ENCODE assay signal across 22 cellular contexts in the genomic region with DNA sequence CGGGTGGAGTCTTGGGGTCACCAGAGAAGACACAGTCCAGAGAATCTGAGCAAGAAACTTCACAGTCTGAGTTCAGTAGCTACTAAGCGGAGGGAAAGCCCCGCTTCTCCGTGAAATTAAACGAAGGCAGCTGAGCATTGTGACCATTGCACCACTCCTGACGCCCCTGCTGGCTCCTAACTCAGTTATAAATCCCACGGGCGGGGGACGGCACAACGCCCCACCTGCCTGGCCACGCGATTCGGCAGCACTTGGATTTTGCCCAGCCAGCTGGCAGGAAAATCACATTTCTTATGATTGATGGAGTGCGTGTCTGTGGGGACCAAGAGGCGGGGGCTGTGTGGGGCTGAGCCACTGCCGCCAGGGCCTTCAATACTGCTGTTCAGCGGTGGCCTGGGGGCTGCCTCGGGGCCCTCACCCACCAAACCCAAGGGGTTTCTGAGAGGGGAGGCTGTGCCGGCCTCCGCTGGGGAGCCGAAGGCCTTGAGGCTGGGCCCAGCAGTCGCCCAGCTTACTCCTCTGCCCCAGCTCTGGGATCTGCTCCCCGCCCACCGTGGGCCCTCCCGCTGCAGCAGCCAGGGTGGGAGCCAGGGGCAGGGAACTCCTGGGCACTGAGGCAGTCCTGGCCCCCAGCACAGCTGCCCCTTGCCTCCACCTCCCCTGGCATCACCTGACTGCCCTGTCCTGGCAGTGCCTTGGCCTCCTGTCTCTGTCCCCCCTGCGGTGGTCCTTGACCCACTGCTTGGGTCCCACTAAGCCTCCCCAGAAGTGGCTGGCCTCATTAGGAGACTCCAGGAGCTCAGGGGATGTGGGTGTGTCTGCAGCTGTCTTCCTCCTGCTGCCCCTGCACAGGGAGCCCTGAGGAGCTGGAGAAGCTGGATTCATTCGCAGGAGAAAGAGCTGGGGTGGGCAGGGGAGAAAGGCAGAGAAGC. TPM values are rescaled to one million over a fixed set of nuclear protein-coding genes. Genes with fewer than 3 reads are reported as not detected.
"Had no signal": no experiment of that assay in that cellular context is flagged by ENCODE, and none has a peak within 500 bp of the region (broad histone marks: within the 10 kb centered on the region; RNA-seq: fewer than 3 reads in every experiment).

No MANE protein-coding gene starts in this region.

- ATAC-seq: pancreas, sciatic nerve had no signal

- H3K36me3 Mint-ChIP-seq: activated naive CD4-positive, alpha-beta T cell treated with anti-CD3 and anti-CD28 coated beads, Interleukin-2, amount 10 ng/mL, durations not matched to agents 7 days and 5 days; stimulated activated memory B cell treated with anti-CD40 and anti-IgM and Interleukin-4, amounts not matched to agents 10 μg/mL and 1 μg/mL and 100 μg/mL, for 72 hours had no signal

- H3K4me3 ChIP-seq: colonic mucosa, left ventricle myocardium inferior, pancreas, thoracic aorta, upper lobe of left lung had no signal

- H3K27ac Mint-ChIP-seq: activated naive CD4-positive, alpha-beta T cell treated with anti-CD3 and anti-CD28 coated beads, Interleukin-2, amount 10 ng/mL, durations not matched to agents 7 days and 5 days; stimulated activated memory B cell treated with anti-CD40 and anti-IgM and Interleukin-4, amounts not matched to agents 10 μg/mL and 1 μg/mL and 100 μg/mL, for 72 hours had no signal

- H3K27ac ChIP-seq: colonic mucosa, left ventricle myocardium inferior, pancreas, thoracic aorta, upper lobe of left lung had no signal

- H3K4me3 Mint-ChIP-seq: activated naive CD4-positive, alpha-beta T cell treated with anti-CD3 and anti-CD28 coated beads, Interleukin-2, amount 10 ng/mL, durations not matched to agents 7 days and 5 days; central memory CD8-positive, alpha-beta T cell; stimulated activated memory B cell treated with anti-CD40 and anti-IgM and Interleukin-4, amounts not matched to agents 10 μg/mL and 1 μg/mL and 100 μg/mL, for 72 hours had no signal

- DNase-seq: activated CD4-positive, alpha-beta T cell treated with anti-CD3 and anti-CD28 coated beads, Interleukin-2, amount 50 U/mL, for 1 hour; activated CD4-positive, CD25-positive, alpha-beta regulatory T cell treated with anti-CD3 and anti-CD28 coated beads, Interleukin-2, amount 50 U/mL, for 72 hours; activated CD8-positive, alpha-beta memory T cell treated with anti-CD3 and anti-CD28 coated beads, Interleukin-2, amount 50 U/mL, for 4 hours; activated effector memory CD4-positive, alpha-beta T cell treated with Interleukin-2 at 50 U/mL for 16 hours; activated naive CD4-positive, alpha-beta T cell treated with anti-CD3 and anti-CD28 coated beads, Interleukin-2, amount 10 ng/mL, durations not matched to agents 7 days and 5 days; activated T-cell treated with anti-CD3 and anti-CD28 coated beads, Interleukin-2, amount 50 U/mL, for 48 hours; aorta; colonic mucosa; erythroblast; foreskin melanocyte; glutamatergic neuron; hippocampal formation; left ventricle myocardium inferior; mammary epithelial cell; stimulated activated CD4-positive, alpha-beta T cell treated with anti-CD3 and anti-CD28 coated beads, Interleukin-4, amount 100 ng/mL, for 4 hours; upper lobe of left lung had no signal

- H3K4me1 ChIP-seq: colonic mucosa, left ventricle myocardium inferior, pancreas, upper lobe of left lung had no signal

- H3K4me1 Mint-ChIP-seq: activated naive CD4-positive, alpha-beta T cell treated with anti-CD3 and anti-CD28 coated beads, Interleukin-2, amount 10 ng/mL, durations not matched to agents 7 days and 5 days; central memory CD8-positive, alpha-beta T cell; stimulated activated memory B cell treated with anti-CD40 and anti-IgM and Interleukin-4, amounts not matched to agents 10 μg/mL and 1 μg/mL and 100 μg/mL, for 72 hours had no signal

- H3K9me3 Mint-ChIP-seq: activated naive CD4-positive, alpha-beta T cell treated with anti-CD3 and anti-CD28 coated beads, Interleukin-2, amount 10 ng/mL, durations not matched to agents 7 days and 5 days; central memory CD8-positive, alpha-beta T cell; stimulated activated memory B cell treated with anti-CD40 and anti-IgM and Interleukin-4, amounts not matched to agents 10 μg/mL and 1 μg/mL and 100 μg/mL, for 72 hours had no signal

- H3K9me3 ChIP-seq: colonic mucosa, left ventricle myocardium inferior, pancreas, thoracic aorta, upper lobe of left lung had no signal

- H3K36me3 ChIP-seq: colonic mucosa, left ventricle myocardium inferior, pancreas, thoracic aorta, upper lobe of left lung had no signal

- H3K27me3 ChIP-seq: colonic mucosa, pancreas, upper lobe of left lung had no signal

RNA-seq across cellular contexts. Expression of gene SHISAL1, which starts 30.8 kb away (rescaled TPM):
- total RNA-seq: mononuclear cell had no signal
